1 cellular context compared by ENCODE assay signal in the genomic region with DNA sequence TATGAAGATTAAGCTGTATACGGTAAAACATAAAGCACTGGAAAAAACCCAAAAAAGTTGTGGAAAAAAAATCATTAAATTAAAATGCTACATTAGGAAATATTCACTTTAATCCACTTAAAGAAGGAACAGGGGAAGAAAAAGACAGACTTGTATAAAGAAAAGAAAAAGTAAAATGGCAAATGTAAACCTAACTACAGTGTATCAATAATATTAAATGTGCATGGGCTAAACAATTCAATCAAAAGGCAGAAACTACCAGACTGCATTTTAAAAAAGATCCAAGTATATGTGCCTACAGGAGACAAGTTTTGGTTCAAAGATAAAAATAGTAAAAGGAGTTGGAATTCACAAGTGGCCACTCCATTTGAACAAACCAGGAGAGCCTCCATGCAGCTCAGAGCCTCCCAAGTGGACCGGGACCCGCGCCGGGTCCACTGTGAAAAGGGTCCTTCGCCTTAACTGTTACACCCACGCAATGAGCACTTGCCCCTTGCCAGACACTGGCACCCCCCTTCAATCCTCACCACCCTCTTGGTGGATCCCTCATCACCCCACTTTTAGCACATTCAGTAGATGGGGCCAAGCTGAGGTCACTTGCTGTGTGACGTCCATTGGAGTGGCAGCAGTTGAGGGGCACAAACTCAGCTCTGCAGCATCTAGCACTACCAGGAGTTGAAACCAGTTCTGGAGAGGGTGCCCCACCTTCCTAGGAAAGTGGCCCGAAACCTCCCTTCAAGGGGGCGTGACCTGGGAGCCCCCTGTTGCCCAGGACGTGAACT.
TF ChIP-seq lines count a peak whose summit lies in the region.

No MANE protein-coding gene starts in this region.

TF ChIP-seq in SK-N-SH, 30 proteins besides CTCF, POLR2A, EP300 and RAD21 (continued from another document):
- TF ChIP-seq PBX3 (IDR thresholded peaks at IDR 0.05) (no peak), FOXM1 (IDR thresholded peaks at IDR 0.05; ENCODE audit: low read depth) (no peak), MEF2A (IDR thresholded peaks at IDR 0.05; ENCODE audit: borderline replicate concordance, low read depth) (no peak)
